ENCODE assay signal across 34 cellular contexts in the genomic region with DNA sequence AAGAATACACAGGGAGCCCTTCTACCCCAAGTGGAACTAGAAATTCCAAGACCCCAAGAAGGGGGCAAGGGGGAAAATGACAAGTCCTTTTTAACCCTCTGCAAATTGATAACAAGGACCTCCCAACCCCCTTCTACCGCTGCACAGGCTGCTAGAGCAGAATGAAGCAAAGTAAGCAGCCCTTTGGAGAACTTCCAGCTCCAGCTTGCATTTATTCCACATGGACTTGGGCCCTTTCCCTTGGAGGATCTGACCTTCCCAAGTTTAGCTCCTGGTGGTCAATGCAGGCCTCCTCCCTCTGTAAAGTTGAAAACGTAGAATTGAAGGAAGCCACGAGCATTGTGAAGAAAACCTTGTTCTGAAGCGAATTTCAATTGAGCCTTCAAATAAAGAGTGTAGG. TPM values are rescaled to one million over a fixed set of nuclear protein-coding genes. Genes with fewer than 3 reads are reported as not detected.
"Had no signal": no experiment of that assay in that cellular context is flagged by ENCODE, and none has a peak within 500 bp of the region (broad histone marks: within the 10 kb centered on the region; RNA-seq: fewer than 3 reads in every experiment).

No MANE protein-coding gene starts in this region.

- H3K9me3 Mint-ChIP-seq: activated T-cell treated with anti-CD3 and anti-CD28 coated beads, Interleukin-2, amount 50 U/mL, for 24 hours; stimulated activated memory B cell treated with anti-CD40 and anti-IgM and Interleukin-4, amounts not matched to agents 10 μg/mL and 1 μg/mL and 100 μg/mL, for 72 hours; stimulated activated naive CD8-positive, alpha-beta T cell treated with anti-CD3 and anti-CD28 coated beads, Interleukin-15, amount 100 ng/mL, for 72 hours had no signal

- H3K9me3 ChIP-seq: esophagus squamous epithelium, gastrocnemius medialis, pancreas, prostate gland, sigmoid colon had no signal

- H3K27me3 ChIP-seq: brain microvascular endothelial cell, esophagus squamous epithelium, gastrocnemius medialis, pancreas, sigmoid colon had no signal

- H3K4me1 Mint-ChIP-seq: neural crest cell; stimulated activated memory B cell treated with anti-CD40 and anti-IgM and Interleukin-4, amounts not matched to agents 10 μg/mL and 1 μg/mL and 100 μg/mL, for 72 hours had no signal

- H3K27me3 Mint-ChIP-seq: activated T-cell treated with anti-CD3 and anti-CD28 coated beads, Interleukin-2, amount 50 U/mL, for 24 hours; stimulated activated naive CD8-positive, alpha-beta T cell treated with anti-CD3 and anti-CD28 coated beads, Interleukin-15, amount 100 ng/mL, for 72 hours had no signal

- H3K4me2 ChIP-seq: smooth muscle cell had no signal

- H3K36me3 Mint-ChIP-seq: stimulated activated memory B cell treated with anti-CD40 and anti-IgM and Interleukin-4, amounts not matched to agents 10 μg/mL and 1 μg/mL and 100 μg/mL, for 72 hours; type B pancreatic cell had no signal

- H3K27ac Mint-ChIP-seq: activated T-cell treated with anti-CD3 and anti-CD28 coated beads, Interleukin-2, amount 50 U/mL, for 24 hours; stimulated activated memory B cell treated with anti-CD40 and anti-IgM and Interleukin-4, amounts not matched to agents 10 μg/mL and 1 μg/mL and 100 μg/mL, for 72 hours; stimulated activated naive CD8-positive, alpha-beta T cell treated with anti-CD3 and anti-CD28 coated beads, Interleukin-15, amount 100 ng/mL, for 72 hours; T-helper 1 cell treated with Interleukin-12 subunit alpha and Interleukin-12 subunit beta and Interleukin-4 antibody, amounts not matched to agents 30 μg/mL and 1 μg/mL, for 36 hours; type B pancreatic cell had no signal

- DNase-seq: activated CD4-positive, alpha-beta T cell treated with anti-CD3 and anti-CD28 coated beads for 48 hours; activated CD4-positive, alpha-beta T cell treated with anti-CD3 and anti-CD28 coated beads, Interleukin-2, amount 50 U/mL, for 48 hours; activated CD8-positive, alpha-beta memory T cell treated with anti-CD3 and anti-CD28 coated beads for 24 hours; activated gamma-delta T cell; activated naive CD4-positive, alpha-beta T cell treated with anti-CD3 and anti-CD28 coated beads, Interleukin-2, amount 50 U/mL, for 16 hours; activated T-cell treated with anti-CD3 and anti-CD28 coated beads, Interleukin-2, amount 50 U/mL, for 24 hours; amniotic stem cell; brain microvascular endothelial cell; caudate nucleus; esophagus squamous epithelium; gastrocnemius medialis; glutamatergic neuron; left ventricle myocardium superior; midbrain; naive thymus-derived CD8-positive, alpha-beta T cell; nucleus accumbens; pancreas; retina; sigmoid colon; stimulated activated CD4-positive, alpha-beta T cell treated with anti-CD3 and anti-CD28 coated beads, Interleukin-1b, Interleukin-23, amount 100 ng/mL, for 48 hours; stimulated activated CD4-positive, alpha-beta T cell treated with anti-CD3 and anti-CD28 coated beads, Interleukin-4, amount 100 ng/mL, for 4 hours; stimulated activated CD8-positive, alpha-beta memory T cell treated with anti-CD3 and anti-CD28 coated beads, Interleukin-4, amount 100 ng/mL, for 48 hours; stimulated activated naive CD8-positive, alpha-beta T cell treated with anti-CD3 and anti-CD28 coated beads, Interleukin-15, amount 100 ng/mL, for 72 hours; substantia nigra; T-helper 9 cell; WERI-Rb-1 had no signal

- ATAC-seq: activated CD4-positive, CD25-positive, alpha-beta regulatory T cell treated with anti-CD3 and anti-CD28 coated beads, Interleukin-2, amount 50 U/mL, for 24 hours; gastrocnemius medialis; left ventricle myocardium superior; naive thymus-derived CD8-positive, alpha-beta T cell; pancreas; stimulated activated memory B cell treated with anti-CD40 and anti-IgM and Interleukin-4, amounts not matched to agents 10 μg/mL and 1 μg/mL and 100 μg/mL, for 72 hours; stimulated activated naive CD8-positive, alpha-beta T cell treated with anti-CD3 and anti-CD28 coated beads, Interleukin-15, amount 100 ng/mL, for 72 hours had no signal

- H3K4me3 Mint-ChIP-seq: activated T-cell treated with anti-CD3 and anti-CD28 coated beads, Interleukin-2, amount 50 U/mL, for 24 hours; naive thymus-derived CD8-positive, alpha-beta T cell; neural crest cell; stimulated activated memory B cell treated with anti-CD40 and anti-IgM and Interleukin-4, amounts not matched to agents 10 μg/mL and 1 μg/mL and 100 μg/mL, for 72 hours; stimulated activated naive CD8-positive, alpha-beta T cell treated with anti-CD3 and anti-CD28 coated beads, Interleukin-15, amount 100 ng/mL, for 72 hours; T-helper 1 cell treated with Interleukin-12 subunit alpha and Interleukin-12 subunit beta and Interleukin-4 antibody, amounts not matched to agents 30 μg/mL and 1 μg/mL, for 36 hours; type B pancreatic cell had no signal

- H3K4me1 ChIP-seq: gastrocnemius medialis, pancreas, prostate gland, sigmoid colon had no signal

- H3K4me3 ChIP-seq: esophagus squamous epithelium, gastrocnemius medialis, pancreas, prostate gland, sigmoid colon, smooth muscle cell had no signal

- H3K36me3 ChIP-seq: brain microvascular endothelial cell, esophagus squamous epithelium, gastrocnemius medialis, pancreas, prostate gland, sigmoid colon, WERI-Rb-1 had no signal

- H3K27ac ChIP-seq: brain microvascular endothelial cell, esophagus squamous epithelium, gastrocnemius medialis, pancreas, prostate gland, sigmoid colon, WERI-Rb-1 had no signal

RNA-seq across cellular contexts. Expression of gene SLC14A2, which starts 37.0 kb away (rescaled TPM):
- total RNA-seq: astrocyte; esophagus squamous epithelium; left ventricle myocardium superior; naive thymus-derived CD8-positive, alpha-beta T cell; neural crest cell had no signal
- polyA plus RNA-seq: smooth muscle cell had no signal
